Comparison of ENCODE assay signal across 17 cellular contexts in genomic region chr20:20255104-20255503, GRCh38.
"Had no signal": no experiment of that assay in that cellular context is flagged by ENCODE, and none has a peak within 500 bp of the region (broad histone marks: within the 10 kb centered on the region; RNA-seq: fewer than 3 reads in every experiment).

No MANE protein-coding gene starts in this region.

- H3K27ac ChIP-seq: gastroesophageal sphincter, hepatocyte, parathyroid adenoma, stomach, uterus had no signal

- ATAC-seq: activated T-cell treated with anti-CD3 and anti-CD28 coated beads, Interleukin-2, amount 50 U/mL, for 4 hours; gastroesophageal sphincter had no signal

- DNase-seq: activated CD4-positive, alpha-beta T cell treated with anti-CD3 and anti-CD28 coated beads, Interleukin-2, amount 50 U/mL, for 48 hours; activated CD4-positive, CD25-positive, alpha-beta regulatory T cell treated with anti-CD3 and anti-CD28 coated beads, Interleukin-2, amount 50 U/mL, for 72 hours; activated effector memory CD4-positive, alpha-beta T cell treated with anti-CD3 and anti-CD28 coated beads, Interleukin-2, amount 50 U/mL, for 16 hours; activated naive CD8-positive, alpha-beta T cell treated with anti-CD3 and anti-CD28 coated beads for 36 hours; activated T-cell treated with anti-CD3 and anti-CD28 coated beads, Interleukin-2, amount 50 U/mL, for 4 hours; anterior cingulate cortex; cerebellar nuclear complex; dermis blood vessel endothelial cell; kidney glomerular epithelial cell; midbrain; stimulated activated CD4-positive, alpha-beta T cell treated with anti-CD3 and anti-CD28 coated beads, Interleukin-15, amount 100 ng/mL, for 24 hours; stomach; uterus had no signal

- H3K36me3 ChIP-seq: gastroesophageal sphincter, stomach, uterus had no signal

- H3K4me3 ChIP-seq: gastroesophageal sphincter, hepatocyte, lung, stomach, uterus had no signal

- H3K4me1 ChIP-seq: gastroesophageal sphincter, parathyroid adenoma, stomach, uterus had no signal

- H3K27ac Mint-ChIP-seq: activated naive CD8-positive, alpha-beta T cell treated with anti-CD3 and anti-CD28 coated beads for 36 hours had no signal

- H3K4me3 Mint-ChIP-seq: activated naive CD8-positive, alpha-beta T cell treated with anti-CD3 and anti-CD28 coated beads for 36 hours; activated T-cell treated with anti-CD3 and anti-CD28 coated beads, Interleukin-2, amount 50 U/mL, for 4 hours had no signal

- H3K27me3 ChIP-seq: hepatocyte, uterus had no signal

- H3K9me3 ChIP-seq: gastroesophageal sphincter, stomach, uterus had no signal

- H3K4me1 Mint-ChIP-seq: activated naive CD8-positive, alpha-beta T cell treated with anti-CD3 and anti-CD28 coated beads for 36 hours had no signal

- H3K36me3 Mint-ChIP-seq: activated naive CD8-positive, alpha-beta T cell treated with anti-CD3 and anti-CD28 coated beads for 36 hours had no signal
